1 cellular context compared by ENCODE assay signal in the genomic region with DNA sequence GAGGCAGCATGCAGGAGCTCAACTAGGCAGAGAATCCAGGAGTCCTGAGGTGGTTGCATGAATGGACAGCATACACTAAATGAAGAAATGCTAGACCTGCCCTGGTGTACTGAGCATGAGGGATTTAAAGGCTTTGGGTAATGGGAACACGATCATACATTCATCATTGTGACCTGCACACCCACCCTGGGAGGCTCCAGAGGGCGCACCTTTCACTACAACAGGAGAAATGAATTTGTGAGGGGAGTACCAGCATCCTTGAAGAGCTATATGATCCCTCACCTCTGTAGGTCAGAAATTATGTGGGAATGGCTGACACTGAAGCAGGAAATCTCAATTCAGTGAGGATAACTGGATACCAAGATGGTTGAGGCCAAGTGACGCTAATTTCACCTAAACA.
TF ChIP-seq lines count a peak whose summit lies in the region.

No MANE protein-coding gene starts in this region.

TF ChIP-seq in H1, 55 proteins besides CTCF, POLR2A, EP300 and RAD21:
- TF ChIP-seq SRF (IDR thresholded peaks at IDR 0.05; ENCODE audit: low read depth, low read length) (no peak), TAF7 (optimal IDR thresholded peaks at IDR 0.05; ENCODE audit: borderline replicate concordance, low read depth, low read length) (no peak), CTBP2 (IDR thresholded peaks at IDR 0.05; ENCODE audit: borderline replicate concordance, insufficient read depth, insufficient read length, low read length) (no peak), RNF2 (IDR thresholded peaks at IDR 0.05; ENCODE audit: borderline replicate concordance, low read depth, low read length, missing control alignments, poor library complexity, severe bottlenecking) (no peak), BCL11A (IDR thresholded peaks at IDR 0.05; ENCODE audit: low read depth in 2 of 2, low read length in 2 of 2) (no peak), CBX8 (IDR thresholded peaks at IDR 0.05; ENCODE audit: borderline replicate concordance, low read depth, low read length) (no peak), SP2 (IDR thresholded peaks at IDR 0.05; ENCODE audit: low read length) (no peak), E2F6 (IDR thresholded peaks at IDR 0.05) (no peak), HDAC6 (IDR thresholded peaks at IDR 0.05; ENCODE audit: low read depth, low read length) (no peak), EZH2 (IDR thresholded peaks at IDR 0.05; ENCODE audit: low read depth, low read length, severe bottlenecking) (no peak), JUN (IDR thresholded peaks at IDR 0.05; ENCODE audit: low read depth, low read length) (no peak), NANOG (IDR thresholded peaks at IDR 0.05; ENCODE audit: insufficient read depth, low read depth, low read length, poor library complexity, severe bottlenecking) (no peak), FOSL1 (IDR thresholded peaks at IDR 0.05; ENCODE audit: insufficient read depth, low read depth, low read length) (no peak), SUZ12 (IDR thresholded peaks at IDR 0.05; ENCODE audit: low read length) (no peak), CEBPB (IDR thresholded peaks at IDR 0.05; ENCODE audit: low read depth, low read length) (no peak)
- TF ChIP-seq, protein P1, sequence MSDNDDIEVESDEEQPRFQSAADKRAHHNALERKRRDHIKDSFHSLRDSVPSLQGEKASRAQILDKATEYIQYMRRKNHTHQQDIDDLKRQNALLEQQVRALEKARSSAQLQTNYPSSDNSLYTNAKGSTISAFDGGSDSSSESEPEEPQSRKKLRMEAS (IDR thresholded peaks at IDR 0.05), result no peak
